ENCODE assay signal across 24 cellular contexts in the genomic region with DNA sequence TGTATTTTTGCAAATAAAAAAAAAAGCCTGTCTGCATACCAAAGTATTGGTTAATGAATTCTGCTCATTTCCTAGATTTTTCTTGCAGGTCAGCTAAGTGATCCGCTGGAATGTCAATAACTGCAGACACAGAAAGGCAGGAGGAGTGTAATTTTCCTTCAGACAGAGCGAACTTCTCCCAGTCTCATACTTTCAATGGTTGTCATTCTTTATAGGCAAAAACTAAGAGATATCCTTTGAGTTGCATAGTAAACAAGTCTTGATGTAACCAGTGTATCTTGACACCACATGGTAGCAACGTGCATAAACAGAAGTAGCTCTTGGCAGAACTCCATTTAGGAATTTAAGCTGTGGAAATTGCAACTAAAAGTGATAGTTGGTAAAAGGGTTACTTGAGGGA. TPM values are rescaled to one million over a fixed set of nuclear protein-coding genes. Genes with fewer than 3 reads are reported as not detected.
A peak's percentile ranks its signal among the peaks of the same experiment; 100 is the strongest.
DNase-seq lines count a peak whose midpoint lies in the region; ATAC-seq and TF ChIP-seq lines count a peak whose summit lies in the region.
"Had no signal": no experiment of that assay in that cellular context is flagged by ENCODE, and none has a peak within 500 bp of the region (broad histone marks: within the 10 kb centered on the region; RNA-seq: fewer than 3 reads in every experiment).

No MANE protein-coding gene starts in this region.

- H3K27ac Mint-ChIP-seq in nephron, result peak overlapping the region; percentile 1 to 55 (median 26)
- H3K27ac Mint-ChIP-seq: H9 had no signal

- H3K36me3 Mint-ChIP-seq in nephron (ENCODE audit: low read depth), result peaks cover 5% of the 10 kb centered on the region

- no peaks in the 10 kb centered on the region for H3K9me3 ChIP-seq in breast epithelium

- H3K27ac ChIP-seq in breast epithelium, result no peak overlapping the region
- H3K27ac ChIP-seq: C4-2B had no signal

- H3K9me3 Mint-ChIP-seq in nephron, result no peaks in the 10 kb centered on the region
- H3K9me3 Mint-ChIP-seq: H9 had no signal

- H3K27me3 Mint-ChIP-seq in nephron (ENCODE audit: low read depth), result no peaks in the 10 kb centered on the region

- H3K4me1 ChIP-seq in breast epithelium, result no peaks in the 10 kb centered on the region

- intact Hi-C loops in breast epithelium (cut with DNase I; ENCODE audit: low total_unique reads), result no loop called here

- TF ChIP-seq POLR2A in breast epithelium (IDR thresholded peaks at IDR 0.05), result no peak

- POLR2A ChIA-PET in AG04449 (lab: Yijun Ruan, JAX), result no interaction called here

- H3K36me3 ChIP-seq in breast epithelium, result no peaks in the 10 kb centered on the region

- peaks cover 71% of the 10 kb centered on the region for H3K4me1 Mint-ChIP-seq in nephron

- TF ChIP-seq CTCF in AG04449 (IDR thresholded peaks at IDR 0.05; ENCODE audit: insufficient read depth, low read length, missing control alignments) (no peak), fibroblast of villous mesenchyme (IDR thresholded peaks at IDR 0.05; ENCODE audit: insufficient read depth, low read depth, low read length) (no peak), nephron (IDR thresholded peaks at IDR 0.05; ENCODE audit: unreplicated experiment in 3 of 3) (no peak), breast epithelium (IDR thresholded peaks at IDR 0.05) (no peak)

- H3K4me3 Mint-ChIP-seq in nephron, result peak overlapping the region in 1 of 3 experiments; percentile 24
- H3K4me3 Mint-ChIP-seq: H9 had no signal

- no peak for ATAC-seq in HG02678 (IDR thresholded peaks at IDR 0.05; ENCODE audit: unreplicated experiment)

- DNase-seq in AG04449 (ENCODE audit: low read depth, low spot score) (peak; percentile 4), H4 (ENCODE audit: low spot score) (peak; percentile 4), fibroblast of villous mesenchyme (ENCODE audit: low read depth) (peak; percentile 72), NCI-H1092 treated with DMSO at 0.1 percent for 48 hours (lab: John Stamatoyannopoulos, UW) (no peak), breast epithelium (ENCODE audit: low spot score in 2 of 2) (no peak), AG20443 (ENCODE audit: low spot score) (no peak)
- DNase-seq: H9; IMR-90; Kasumi-1; MM.1S; NCI-H1105; NCI-H1694; NCI-H345; NCI-H526; NK-92 treated with Interleukin-12 subunit alpha and Interleukin-12 subunit beta, amount 100 ng/mL, for 24 hours; SHP77 treated with DMSO at 0.1 percent for 48 hours had no signal

- H3K4me3 ChIP-seq in AG04449 (ENCODE audit: low read depth, low read length), result no peak overlapping the region
- H3K4me3 ChIP-seq in fibroblast of villous mesenchyme (ENCODE audit: low read depth, low read length), result no peak overlapping the region
- H3K4me3 ChIP-seq in breast epithelium, result no peak overlapping the region

- peaks cover 0 to 78% of the 10 kb centered on the region in 2 donors for H3K27me3 ChIP-seq in breast epithelium

- CTCF ChIA-PET in AG04449 (lab: Yijun Ruan, JAX), result no interaction called here

RNA-seq across cellular contexts. Expression of a gene that starts 8.2 kb away (rescaled TPM):
- total RNA-seq in H4 (2014; rRNA removed; shearing (Covaris generic)), result 1.0 and 1.8 TPM in 2 replicates
- total RNA-seq in fibroblast of villous mesenchyme (0.97 and 1.3 TPM in 2 replicates), breast epithelium (1 to 10 TPM in 2 of 3 donors, not detected in 1; 5.6 to 5.9 TPM)
- total RNA-seq: A172, Daoy, HT1080, IMR-90, OCI-LY7, RPMI7951 had no signal

Comparison
In these comparisons a context has a peak if more than half of its experiments do, and no peak if none do; other contexts are left out.
1. DNase-seq: peak in AG04449 (single experiment), H4 (single experiment) and fibroblast of villous mesenchyme (single experiment); none in NCI-H1092 treated with DMSO at 0.1 percent for 48 hours (single experiment), breast epithelium (0 of 2) and AG20443 (single experiment).